In the genomic region with DNA sequence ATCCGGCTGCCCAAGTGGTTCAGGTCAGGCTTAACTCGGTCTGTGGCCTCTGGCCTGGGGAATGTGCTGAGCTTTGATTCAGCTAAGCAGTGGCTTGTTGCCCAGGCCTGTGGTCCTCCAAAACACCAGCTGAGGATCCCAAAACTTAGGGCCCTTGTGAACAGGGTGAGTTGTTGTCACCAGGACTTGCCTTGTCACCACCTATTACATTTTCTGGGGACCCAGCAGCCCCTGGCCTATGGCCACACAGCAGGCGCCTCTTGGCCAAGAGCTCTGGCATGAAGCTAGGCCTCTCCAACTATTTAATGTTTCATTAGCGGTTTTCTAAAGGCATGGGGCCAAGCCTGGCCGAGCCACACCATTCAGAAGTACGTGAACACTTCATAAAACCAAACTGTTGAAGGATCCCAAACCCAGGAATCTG, we compare ENCODE assay signal across 9 cellular contexts.
A peak's percentile ranks its signal among the peaks of the same experiment; 100 is the strongest.
DNase-seq lines count a peak whose midpoint lies in the region; ATAC-seq and TF ChIP-seq lines count a peak whose summit lies in the region.
"Had no signal": no experiment of that assay in that cellular context is flagged by ENCODE, and none has a peak within 500 bp of the region (broad histone marks: within the 10 kb centered on the region; RNA-seq: fewer than 3 reads in every experiment).

No MANE protein-coding gene starts in this region.

- H3K27ac ChIP-seq in coronary artery = peak overlapping the region; percentile 50 to 75
- H3K27ac ChIP-seq in testis = no peak overlapping the region

- H3K4me1 ChIP-seq in testis = peaks cover 20% of the 10 kb centered on the region

- ATAC-seq in left lobe of liver (peak; percentile 35), GM19455 (IDR thresholded peaks at IDR 0.05; ENCODE audit: unreplicated experiment) (no peak)

- no peak for TF ChIP-seq CTCF in coronary artery (IDR thresholded peaks at IDR 0.05)
- TF ChIP-seq CTCF in testis (IDR thresholded peaks at IDR 0.05) = no peak

- H3K9me3 ChIP-seq in testis = no peaks in the 10 kb centered on the region

- intact Hi-C loops in testis (cut with DNase I; ENCODE audit: low total_unique reads) = no loop called here

- WGBS in testis, 2 donors = 60 to 67% methylated on average over 5 to 6 of the region's 6 CpGs

- DNase-seq in H4 (ENCODE audit: low spot score) (peak; percentile 30), coronary artery (ENCODE audit: low spot score) (peak; percentile 82), left lobe of liver (ENCODE audit: low spot score) (no peak), testis (peak; percentile 32), pons (ENCODE audit: low spot score) (no peak), NCI-H510A treated with DMSO at 0.1 percent for 48 hours (lab: John Stamatoyannopoulos, UW) (no peak), NCI-H1694 (lab: John Stamatoyannopoulos, UW) (no peak)
- DNase-seq: SHP77 had no signal

- no peaks in the 10 kb centered on the region for H3K36me3 ChIP-seq in testis (ENCODE audit: low read depth, missing control alignments)

- H3K4me3 ChIP-seq in coronary artery = no peak overlapping the region
- H3K4me3 ChIP-seq in testis = no peak overlapping the region

- no peak for TF ChIP-seq POLR2A in testis (IDR thresholded peaks at IDR 0.05)

- no peaks in the 10 kb centered on the region for H3K27me3 ChIP-seq in testis

Comparison
In these comparisons a context has a peak if more than half of its experiments do, and no peak if none do; other contexts are left out.
1. DNase-seq: peak in H4 (single experiment), coronary artery (single experiment) and testis (single experiment); none in left lobe of liver (single experiment), pons (single experiment), NCI-H510A treated with DMSO at 0.1 percent for 48 hours (single experiment) and NCI-H1694 (single experiment).
2. H3K27ac ChIP-seq: peak in coronary artery (2 of 2); none in testis (0 of 2).